In the genomic region with DNA sequence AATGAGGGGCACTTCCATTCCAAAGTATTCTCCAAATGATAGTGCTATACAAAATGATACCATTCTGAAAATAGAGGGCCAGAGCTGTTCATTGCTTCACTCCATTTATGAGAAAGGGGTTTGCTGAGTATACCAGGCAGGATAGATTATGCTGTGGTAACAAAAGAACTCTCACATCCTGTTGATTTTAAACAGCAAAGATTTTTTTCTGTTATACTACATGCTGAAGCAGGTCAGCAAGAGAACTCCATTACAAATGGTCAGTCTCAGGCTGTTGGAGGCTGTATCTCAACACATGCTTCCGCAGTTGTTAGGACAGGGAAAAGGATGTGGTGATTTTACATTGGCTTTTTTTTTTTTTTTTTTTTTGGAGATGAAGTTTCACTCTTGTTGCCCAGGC, we compare ENCODE assay signal across 16 cellular contexts. TPM values are rescaled to one million over a fixed set of nuclear protein-coding genes. Genes with fewer than 3 reads are reported as not detected.
A peak's percentile ranks its signal among the peaks of the same experiment; 100 is the strongest.
DNase-seq lines count a peak whose midpoint lies in the region; ATAC-seq, FAIRE-seq and TF ChIP-seq lines count a peak whose summit lies in the region.
"Had no signal": no experiment of that assay in that cellular context is flagged by ENCODE, and none has a peak within 500 bp of the region (broad histone marks: within the 10 kb centered on the region; RNA-seq: fewer than 3 reads in every experiment).

No MANE protein-coding gene starts in this region.

- POLR2A ChIA-PET in activated CD4-positive, alpha-beta T cell treated with anti-CD3 and anti-CD28 coated beads for 36 hours (lab: Charles Lee): no interaction called here
- POLR2A ChIA-PET in GM12878 (lab: Charles Lee): interaction anchor here (0.7 to 9.8 kb wide), 7 partner anchors 10 to 978 kb away, joined by 3 to 131 read pairs (median 7); a partner anchor contains a TSS

- no peaks in the 10 kb centered on the region for H3K27me3 Mint-ChIP-seq in activated CD4-positive, alpha-beta T cell treated with anti-CD3 and anti-CD28 coated beads for 36 hours
- no peaks in the 10 kb centered on the region for H3K27me3 Mint-ChIP-seq in neural crest cell (ENCODE audit: low read depth)
- H3K27me3 Mint-ChIP-seq: type B pancreatic cell had no signal

- TF ChIP-seq RAD21 in GM12878 (IDR thresholded peaks at IDR 0.05; ENCODE audit: insufficient read depth, low read depth, low read length): no peak

- H3K9me3 ChIP-seq in OCI-LY1 (ENCODE audit: low read length) (no peaks in the 10 kb centered on the region), GM12878 (replicated peaks; ENCODE audit: control insufficient read depth, insufficient read depth, low read length) (no peaks in the 10 kb centered on the region)

- BruUV-seq in GM12878 (replicated peaks; lab: Mats Ljungman, UMichigan): no TSS peak

- intact Hi-C loops in activated CD4-positive, alpha-beta T cell treated with anti-CD3 and anti-CD28 coated beads for 36 hours (cut with DNase I, micrococcal nuclease): loop anchor here (5.0 to 10.0 kb wide), 4 partner anchors 134 to 1363 kb away; a partner anchor contains a TSS
- intact Hi-C loops in GM12878 (cut with micrococcal nuclease; ENCODE audit: unreplicated experiment): loop anchor here (10.0 kb wide), 2 partner anchors 307 to 1147 kb away; a partner anchor contains a TSS

- H3K9ac ChIP-seq in OCI-LY1 (ENCODE audit: low read length) (no peak overlapping the region), GM12878 (ENCODE audit: control insufficient read depth, insufficient read depth, low read length) (0 out of 2 replicates have a peak overlapping the region, but pooled peaks have one; percentile 10)

- peak overlapping the region; percentile 85 for H3K27ac ChIP-seq in OCI-LY1 (ENCODE audit: low read depth, low read length, poor library complexity, severe bottlenecking)
- H3K27ac ChIP-seq in GM12878 (ENCODE audit: control insufficient read depth, insufficient read depth): peak overlapping the region; percentile 56

- no peak for TF ChIP-seq POLR2A in GM12878 (IDR thresholded peaks at IDR 0.05; ENCODE audit: low read depth, low read length)

- in situ Hi-C loops in GM12878 (cut with MboI): loop anchor here (25.0 kb wide), 1 partner anchor 286 kb away; no protein-coding TSS in a partner anchor

- no peaks in the 10 kb centered on the region for H3F3A ChIP-seq in OCI-LY1 (ENCODE audit: insufficient read depth, low read length)

- H3K36me3 Mint-ChIP-seq in activated CD4-positive, alpha-beta T cell treated with anti-CD3 and anti-CD28 coated beads for 36 hours (ENCODE audit: low read depth): peaks cover 16% of the 10 kb centered on the region
- no peaks in the 10 kb centered on the region for H3K36me3 Mint-ChIP-seq in neural crest cell (ENCODE audit: low read depth)

- TF ChIP-seq EP300 in GM12878 (IDR thresholded peaks at IDR 0.05; ENCODE audit: borderline replicate concordance in 1 of 2, control insufficient read depth in 1 of 2, low read depth in 2 of 2, low read length in 2 of 2): no peak

- H2AFZ ChIP-seq in OCI-LY1 (ENCODE audit: low read length) (no peak overlapping the region), GM12878 (ENCODE audit: control insufficient read depth, low read depth, low read length) (no peak overlapping the region)

- peak overlapping the region; percentile 69 for H3K4me3 ChIP-seq in OCI-LY1 (ENCODE audit: low read depth, low read length, poor library complexity, severe bottlenecking)
- peak overlapping the region; percentile 83; the same call in 1 of the 2 replicates for H3K4me3 ChIP-seq in GM12878
- H3K4me3 ChIP-seq: K562 had no signal

- H3K4me3 Mint-ChIP-seq in activated CD4-positive, alpha-beta T cell treated with anti-CD3 and anti-CD28 coated beads for 36 hours: peak overlapping the region; percentile 18
- H3K4me3 Mint-ChIP-seq in neural crest cell: peak overlapping the region; percentile 25
- H3K4me3 Mint-ChIP-seq: type B pancreatic cell had no signal

- H3K4me2 ChIP-seq in OCI-LY1 (ENCODE audit: low read length) (peak overlapping the region; percentile 91; the same call in 1 of the 2 replicates), GM12878 (ENCODE audit: control insufficient read depth, insufficient read depth) (peak overlapping the region; percentile 67)

- no peak for DNase-seq in activated CD4-positive, alpha-beta T cell treated with anti-CD3 and anti-CD28 coated beads for 36 hours
- DNase-seq in activated CD4-positive, alpha-beta T cell treated with anti-CD3 and anti-CD28 coated beads for 4 hours: no peak
- DNase-seq in GM12878 (ENCODE audit: low read depth, low spot score): no peak
- no peak for DNase-seq in neural crest cell (ENCODE audit: low read depth, low spot score)
- DNase-seq in GOT3 (lab: John Stamatoyannopoulos, UW): no peak
- DNase-seq in globus pallidus (ENCODE audit: low spot score): no peak
- DNase-seq: amygdala; DMS 273 treated with DMSO at 0.1 percent for 48 hours; effector CD4-positive, alpha-beta T cell; glutamatergic neuron; NCI-H1694 treated with DMSO at 0.1 percent for 48 hours had no signal

- H3K4me1 Mint-ChIP-seq in activated CD4-positive, alpha-beta T cell treated with anti-CD3 and anti-CD28 coated beads for 36 hours: peaks cover 48% of the 10 kb centered on the region
- H3K4me1 Mint-ChIP-seq in neural crest cell: peaks cover 39% of the 10 kb centered on the region

- H3K36me3 ChIP-seq in OCI-LY1 (ENCODE audit: insufficient read depth, low read length) (peaks cover 10% of the 10 kb centered on the region; the same call in 1 of the 2 replicates), GM12878 (ENCODE audit: control insufficient read depth in 2 of 2, insufficient read depth in 2 of 2, low read length in 1 of 2) (0 out of 4 replicates have a peak, but pooled peaks cover 0 to 3% of the 10 kb centered on the region in 2 experiments)

- TF ChIP-seq CTCF in OCI-LY1 (IDR thresholded peaks at IDR 0.05; ENCODE audit: low read length): no peak
- no peak for TF ChIP-seq CTCF in GM12878 (IDR thresholded peaks at IDR 0.05 in 2 of 3, conservative IDR thresholded peaks at IDR 0.05 in 1 of 3; ENCODE audit: control insufficient read depth in 2 of 3, extremely low read depth in 1 of 3, insufficient read depth in 1 of 3, low read depth in 3 of 3, low read length in 3 of 3)
- no peak for TF ChIP-seq CTCF in neural crest cell (conservative IDR thresholded peaks at IDR 0.05)

- SMC1A ChIA-PET in GM12878 (lab: Charles Lee; ENCODE audit: uncharacterized antibody, unreplicated experiment): interaction anchor here (0.7 to 10.5 kb wide), 9 partner anchors 11 to 159 kb away, joined by 3 to 163 read pairs (median 5); a partner anchor contains a TSS

- H3K79me2 ChIP-seq in OCI-LY1 (ENCODE audit: insufficient read depth, low read length) (peaks cover 74% of the 10 kb centered on the region), GM12878 (ENCODE audit: control insufficient read depth, insufficient read depth, low read length) (peaks cover 56% of the 10 kb centered on the region)

- ATAC-seq in activated CD4-positive, alpha-beta T cell treated with anti-CD3 and anti-CD28 coated beads for 36 hours: no peak
- ATAC-seq in GM12878 (peak; percentile 32), GM21515 (IDR thresholded peaks at IDR 0.05; ENCODE audit: unreplicated experiment) (no peak)
- ATAC-seq: K562 had no signal

- no peak for FAIRE-seq in GM12878 (lab: Jason Lieb, UNC)
- FAIRE-seq: A204.1, K562 had no signal

- peaks cover 71% of the 10 kb centered on the region for H3K4me1 ChIP-seq in OCI-LY1 (ENCODE audit: insufficient read depth, low read length, severe bottlenecking)
- H3K4me1 ChIP-seq in GM12878 (ENCODE audit: control insufficient read depth, insufficient read depth, low read length): peaks cover 13% of the 10 kb centered on the region

- WGBS in GM12878 (ENCODE audit: insufficient coverage, insufficient replicate concordance, low lambda C conversion rate, missing lambda C conversion rate): 100% methylated on average over 1 of the region's 1 CpG

- CTCF ChIA-PET in activated CD4-positive, alpha-beta T cell treated with anti-CD3 and anti-CD28 coated beads for 36 hours (lab: Charles Lee): no interaction called here
- CTCF ChIA-PET in GM12878 (lab: Yijun Ruan, JAX): interaction anchor here (0.8 to 8.1 kb wide), 5 partner anchors 10 to 145 kb away, joined by 3 to 90 read pairs (median 4); a partner anchor contains a TSS

- H3K27me3 ChIP-seq in OCI-LY1 (ENCODE audit: insufficient read depth, low read length) (no peaks in the 10 kb centered on the region), GM12878 (replicated peaks in 1 of 2; ENCODE audit: control insufficient read depth in 2 of 2, insufficient read depth in 2 of 2, low read length in 1 of 2) (no peaks in the 10 kb centered on the region)

- no peaks in the 10 kb centered on the region for H3K9me2 ChIP-seq in OCI-LY1 (ENCODE audit: low read depth, low read length)

- no peaks in the 10 kb centered on the region for H3K9me3 Mint-ChIP-seq in activated CD4-positive, alpha-beta T cell treated with anti-CD3 and anti-CD28 coated beads for 36 hours (ENCODE audit: low read depth)
- no peaks in the 10 kb centered on the region for H3K9me3 Mint-ChIP-seq in neural crest cell
- H3K9me3 Mint-ChIP-seq: type B pancreatic cell had no signal

- H3K27ac Mint-ChIP-seq in activated CD4-positive, alpha-beta T cell treated with anti-CD3 and anti-CD28 coated beads for 36 hours: peak overlapping the region; percentile 59
- no peak overlapping the region for H3K27ac Mint-ChIP-seq in neural crest cell (ENCODE audit: unreplicated experiment)
- H3K27ac Mint-ChIP-seq: type B pancreatic cell had no signal

- RAD21 ChIA-PET in GM12878 (lab: Charles Lee; ENCODE audit: unreplicated experiment): interaction anchor here (0.6 to 7.9 kb wide), 6 partner anchors 12 to 146 kb away, joined by 3 to 164 read pairs (median 3); a partner anchor contains a TSS

- no peaks in the 10 kb centered on the region for H4K20me1 ChIP-seq in OCI-LY1 (ENCODE audit: insufficient read depth, low read length)
- H4K20me1 ChIP-seq in GM12878 (ENCODE audit: control insufficient read depth, insufficient read depth): no peaks in the 10 kb centered on the region

RNA-seq across cellular contexts. Expression of a gene that starts 13.7 kb away (rescaled TPM):
- total RNA-seq in activated CD4-positive, alpha-beta T cell treated with anti-CD3 and anti-CD28 coated beads for 36 hours: 10 to 100 TPM; 11.6 to 14.3 TPM
- 37.6 and 40.5 TPM in 2 replicates for total RNA-seq in GM12878 (2013; cell fraction: nucleolus; rRNA removed)
- total RNA-seq in GM12878 (2014; rRNA removed) (11.7 and 14.2 TPM in 2 replicates), GM12878 (2014; rRNA removed; fragmentation: Illumina TruSeq; extraction: Trizol) (19.5 and 21.6 TPM in 2 replicates), GM12878 (2021) (16.9 and 19.7 TPM in 2 replicates), neural crest cell (30.2 and 30.6 TPM in 2 replicates)
- 7.5 TPM for polyA plus RNA-seq in GM12878 (2011; ENCODE audit: low read depth)
- polyA plus RNA-seq in GM12878 (2011; rRNA removed) (27.3 and 31.3 TPM in 2 replicates), GM12878 (2014; fragmentation: Illumina TruSeq; extraction: Trizol) (15.7 and 20.2 TPM in 2 replicates), GM12878 (2014; fragmentation: Nextera tagmentation; extraction: Ambion mirVana) (1 to 10 TPM; 4.7 to 7.4 TPM), GM12878 (2014; rRNA removed) (12.1 and 13.5 TPM in 2 replicates), GM12878 (2016; fragmentation: Nextera tagmentation; extraction: Ambion mirVana) (10 to 100 TPM in 1 of 2 experiments, 1 to 10 TPM in 1; 9.8 to 10.6 TPM)
- polyA plus RNA-seq in GM12878 (2011; cell fraction: cytosol; rRNA removed): 14.5 and 17.8 TPM in 2 replicates
- 15.9 and 21.8 TPM in 2 replicates for polyA plus RNA-seq in GM12878 (2011; cell fraction: nucleus; rRNA removed)
- 9.0 and 10.2 TPM in 2 replicates for polyA plus RNA-seq in GM12878 (2012)
- polyA minus RNA-seq in GM12878 (2011; rRNA and poly(A)+ RNA removed): 32.2 and 62.2 TPM in 2 replicates
- 12.7 and 13.5 TPM in 2 replicates for polyA minus RNA-seq in GM12878 (2011; cell fraction: cytosol; rRNA and poly(A)+ RNA removed)
- 14.0 and 24.4 TPM in 2 replicates for polyA minus RNA-seq in GM12878 (2011; cell fraction: nucleus; rRNA and poly(A)+ RNA removed)

RNA-seq across cellular contexts. Expression of a gene that starts 16.1 kb away (rescaled TPM):
- total RNA-seq in activated CD4-positive, alpha-beta T cell treated with anti-CD3 and anti-CD28 coated beads for 36 hours: 10 to 100 TPM; 14.3 to 15.4 TPM
- total RNA-seq in GM12878 (2013; cell fraction: nucleolus; rRNA removed): 68.8 and 85.3 TPM in 2 replicates
- 28.1 and 30.8 TPM in 2 replicates for total RNA-seq in GM12878 (2014; rRNA removed)
- 43.3 and 46.2 TPM in 2 replicates for total RNA-seq in GM12878 (2014; rRNA removed; fragmentation: Illumina TruSeq; extraction: Trizol)
- 18.4 and 20.8 TPM in 2 replicates for total RNA-seq in GM12878 (2021)
- polyA plus RNA-seq in GM12878 (2011; ENCODE audit: low read depth): 17.0 TPM
- polyA plus RNA-seq in GM12878 (2011; rRNA removed): 44.0 and 82.4 TPM in 2 replicates
- 16.1 and 17.1 TPM in 2 replicates for polyA plus RNA-seq in GM12878 (2011; cell fraction: cytosol; rRNA removed)
- polyA plus RNA-seq in GM12878 (2011; cell fraction: nucleus; rRNA removed): 11.4 and 12.4 TPM in 2 replicates
- polyA plus RNA-seq in GM12878 (2012): 35.0 and 43.1 TPM in 2 replicates
- 48.3 and 67.7 TPM in 2 replicates for polyA plus RNA-seq in GM12878 (2014; fragmentation: Illumina TruSeq; extraction: Trizol)
- polyA plus RNA-seq in GM12878 (2014; fragmentation: Nextera tagmentation; extraction: Ambion mirVana): 10 to 100 TPM; 35.0 to 36.2 TPM
- 20.5 and 30.4 TPM in 2 replicates for polyA plus RNA-seq in GM12878 (2014; rRNA removed)
- polyA plus RNA-seq in GM12878 (2016; fragmentation: Nextera tagmentation; extraction: Ambion mirVana): 10 to 100 TPM; 22.4 to 27.2 TPM
- 13.0 and 25.5 TPM in 2 replicates for polyA minus RNA-seq in GM12878 (2011; rRNA and poly(A)+ RNA removed)
- 5.9 and 11.6 TPM in 2 replicates for polyA minus RNA-seq in GM12878 (2011; cell fraction: cytosol; rRNA and poly(A)+ RNA removed)
- polyA minus RNA-seq in GM12878 (2011; cell fraction: nucleus; rRNA and poly(A)+ RNA removed): 10.0 and 11.0 TPM in 2 replicates
- total RNA-seq in neural crest cell: not detected in 2 replicates

Comparison
In these comparisons a context has a peak if more than half of its experiments do, and no peak if none do; other contexts are left out.
1. RNA of a gene that starts 16.1 kb away (total RNA-seq): 18.4 to 85.3 TPM in GM12878 and 14.3 to 15.4 TPM in activated CD4-positive, alpha-beta T cell treated with anti-CD3 and anti-CD28 coated beads for 36 hours; not detected in neural crest cell; every median in the first group is over 10 times any median in the second.